1 cellular context compared by ENCODE assay signal in genomic region chr15:50166216-50166615, GRCh38.
TF ChIP-seq lines count a peak whose summit lies in the region.

No MANE protein-coding gene starts in this region.

TF ChIP-seq in HepG2, 621 proteins besides CTCF, POLR2A, EP300 and RAD21 (continued from another document):
- TF ChIP-seq ZBTB14 (CRISPR knock-in tag; IDR thresholded peaks at IDR 0.05) = no peak
- no peak for TF ChIP-seq SATB2 (CRISPR knock-in tag; IDR thresholded peaks at IDR 0.05)
- TF ChIP-seq NAIF1 (CRISPR knock-in tag; IDR thresholded peaks at IDR 0.05; ENCODE audit: borderline replicate concordance) = no peak
- TF ChIP-seq ZBTB38 (CRISPR knock-in tag; IDR thresholded peaks at IDR 0.05) = no peak
- TF ChIP-seq ZNF503 (CRISPR knock-in tag; IDR thresholded peaks at IDR 0.05) = no peak
- no peak for TF ChIP-seq CBFB (CRISPR knock-in tag; IDR thresholded peaks at IDR 0.05)
- TF ChIP-seq POLR2AphosphoS5 (IDR thresholded peaks at IDR 0.05; ENCODE audit: low read depth, low read length) = no peak
- TF ChIP-seq SP1 (IDR thresholded peaks at IDR 0.05) = no peak
- TF ChIP-seq SP1 (CRISPR knock-in tag; IDR thresholded peaks at IDR 0.05) = no peak
- TF ChIP-seq ZSCAN30 (CRISPR knock-in tag; IDR thresholded peaks at IDR 0.05) = no peak
- TF ChIP-seq ZNF17 (CRISPR knock-in tag; IDR thresholded peaks at IDR 0.05) = no peak
- no peak for TF ChIP-seq ZNF75D (CRISPR knock-in tag; IDR thresholded peaks at IDR 0.05; ENCODE audit: borderline replicate concordance)
TF ChIP-seq in HepG2: peak in this region for 0.
